ENCODE assay signal across 1 cellular context in genomic region chr6:81138236-81138635, GRCh38.
TF ChIP-seq lines count a peak whose summit lies in the region.

No MANE protein-coding gene starts in this region.

TF ChIP-seq in IMR-90, 13 proteins besides CTCF, POLR2A, EP300 and RAD21 (continued from another document):
- TF ChIP-seq USF2 (IDR thresholded peaks at IDR 0.05; ENCODE audit: low read depth, low read length): no peak
- no peak for TF ChIP-seq SMC3 (IDR thresholded peaks at IDR 0.05; ENCODE audit: low read depth, low read length)
